1 cellular context compared by ENCODE assay signal in genomic region chr3:41159581-41160189, GRCh38.
TF ChIP-seq lines count a peak whose summit lies in the region.

No MANE protein-coding gene starts in this region.

TF ChIP-seq in SK-N-SH treated with all-trans-retinoic acid at 6 μM for 48 hours, 23 proteins besides CTCF, POLR2A, EP300 and RAD21 (continued from another document):
- TF ChIP-seq TOX (CRISPR knock-in tag; IDR thresholded peaks at IDR 0.05; ENCODE audit: borderline replicate concordance), result no peak
- TF ChIP-seq GLIS3 (CRISPR knock-in tag; IDR thresholded peaks at IDR 0.05), result no peak
- no peak for TF ChIP-seq TSHZ2 (CRISPR knock-in tag; IDR thresholded peaks at IDR 0.05)
- TF ChIP-seq ZNF8 (CRISPR knock-in tag; IDR thresholded peaks at IDR 0.05), result no peak
TF ChIP-seq in SK-N-SH treated with all-trans-retinoic acid at 6 μM for 48 hours: peak in this region for 0.
